In genomic region chr4:7792616-7793015, GRCh38 we compare ENCODE assay signal across 18 cellular contexts.
A peak's percentile ranks its signal among the peaks of the same experiment; 100 is the strongest.
DNase-seq lines count a peak whose midpoint lies in the region; ATAC-seq, FAIRE-seq and TF ChIP-seq lines count a peak whose summit lies in the region.
"Had no signal": no experiment of that assay in that cellular context is flagged by ENCODE, and none has a peak within 500 bp of the region (broad histone marks: within the 10 kb centered on the region; RNA-seq: fewer than 3 reads in every experiment).

No MANE protein-coding gene starts in this region.

- H3K27ac ChIP-seq in dorsolateral prefrontal cortex (no peak overlapping the region), pancreas (no peak overlapping the region)
- H3K27ac ChIP-seq: C4-2B, colonic mucosa, upper lobe of left lung had no signal

- FAIRE-seq in GM18507 (lab: Jason Lieb, UNC) (peak; percentile 59), pancreas (lab: Jason Lieb, UNC) (no peak)

- H3K36me3 ChIP-seq in pancreas = peaks cover 0 to 3% (median 0%) of the 10 kb centered on the region in 3 donors
- H3K36me3 ChIP-seq: colonic mucosa had no signal

- no peaks in the 10 kb centered on the region for H3K4me1 ChIP-seq in pancreas
- H3K4me1 ChIP-seq: colonic mucosa had no signal

- H3K27me3 ChIP-seq in dorsolateral prefrontal cortex = no peaks in the 10 kb centered on the region
- no peaks in the 10 kb centered on the region for H3K27me3 ChIP-seq in pancreas
- H3K27me3 ChIP-seq: colonic mucosa, upper lobe of left lung had no signal

- H3K4me3 ChIP-seq in dorsolateral prefrontal cortex (no peak overlapping the region), pancreas (no peak overlapping the region)
- H3K4me3 ChIP-seq: colonic mucosa, upper lobe of left lung had no signal

- DNase-seq in GM18507 (ENCODE audit: extremely low spot score, insufficient read length, low read depth) (no peak), NCI-H526 treated with DMSO at 0.1 percent for 48 hours (lab: John Stamatoyannopoulos, UW) (peak; percentile 81), posterior vena cava (ENCODE audit: low spot score) (peak; percentile 36), dorsolateral prefrontal cortex (no peak), pancreas (no peak), DMS53 treated with DMSO at 0.1 percent for 48 hours (lab: John Stamatoyannopoulos, UW; ENCODE audit: unreplicated experiment) (no peak)
- DNase-seq: activated CD4-positive, alpha-beta T cell treated with anti-CD3 and anti-CD28 coated beads for 48 hours; activated T-cell treated with anti-CD3 and anti-CD28 coated beads, Interleukin-2, amount 50 U/mL, for 48 hours; amniotic stem cell; colonic mucosa; naive thymus-derived CD8-positive, alpha-beta T cell; NCI-H1694; NCI-H524 treated with DMSO at 0.1 percent for 48 hours; right cardiac atrium; T-helper 17 cell; upper lobe of left lung had no signal

- intact Hi-C loops in posterior vena cava (cut with DNase I) = no loop called here
- intact Hi-C loops in dorsolateral prefrontal cortex (cut with DNase I) = no loop called here
- intact Hi-C loops in pancreas (cut with DNase I) = no loop called here

- WGBS in pancreas, 2 donors = 75 to 76% methylated on average over 8 of the region's 8 CpGs

- H3K9me3 ChIP-seq in pancreas = no peaks in the 10 kb centered on the region
- H3K9me3 ChIP-seq: colonic mucosa, upper lobe of left lung had no signal

- ATAC-seq in HG02623 (IDR thresholded peaks at IDR 0.05; ENCODE audit: unreplicated experiment) (peak; percentile 41), pancreas (no peak)
- ATAC-seq: naive thymus-derived CD8-positive, alpha-beta T cell; right cardiac atrium; T-helper 17 cell had no signal

- TF ChIP-seq CTCF in dorsolateral prefrontal cortex (IDR thresholded peaks at IDR 0.05 in 54 of 56, conservative IDR thresholded peaks at IDR 0.05 in 2 of 56; ENCODE audit: low read depth in 1 of 56, partially characterized antibody in 56 of 56) = no peak
- no peak for TF ChIP-seq CTCF in pancreas (IDR thresholded peaks at IDR 0.05)

Comparison
In these comparisons a context has a peak if more than half of its experiments do, and no peak if none do; other contexts are left out.
1. DNase-seq: peak in NCI-H526 treated with DMSO at 0.1 percent for 48 hours (single experiment) and posterior vena cava (single experiment); none in GM18507 (single experiment), dorsolateral prefrontal cortex (0 of 10), pancreas (0 of 6) and DMS53 treated with DMSO at 0.1 percent for 48 hours (single experiment).